In the genomic region with DNA sequence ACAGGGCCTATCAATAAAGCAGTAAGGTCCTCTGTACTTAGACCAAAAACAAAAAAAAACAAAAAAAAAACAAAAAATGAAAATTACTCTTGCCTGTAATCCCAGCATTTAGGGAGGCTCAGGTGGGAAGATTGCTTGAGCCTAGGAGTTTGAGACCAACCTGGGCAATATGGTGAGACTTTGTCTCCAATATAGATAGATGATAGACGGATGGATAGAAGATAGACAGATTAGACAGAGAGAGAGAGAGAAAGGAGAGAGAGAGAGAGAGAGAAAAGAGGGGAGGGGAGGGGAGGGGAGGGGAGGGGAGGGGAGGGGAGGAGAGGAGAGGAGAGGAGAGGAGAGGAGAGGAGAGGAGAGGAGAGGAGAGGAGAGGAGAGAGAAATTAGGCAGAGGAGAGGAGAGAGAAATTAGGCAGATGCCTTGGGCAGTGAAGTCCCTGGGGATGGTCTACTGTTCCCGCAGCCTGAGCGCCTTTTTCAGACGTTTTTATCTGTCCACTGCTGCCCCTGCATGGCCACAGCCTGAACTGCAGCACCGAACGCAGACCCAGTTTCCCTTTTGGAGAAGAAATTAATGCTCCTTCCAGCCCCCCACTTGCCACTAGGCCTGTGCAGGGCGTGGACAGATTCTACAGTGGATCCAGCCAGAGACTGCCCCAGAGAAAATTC, we compare ENCODE assay signal across 9 cellular contexts. TPM values are rescaled to one million over a fixed set of nuclear protein-coding genes. Genes with fewer than 3 reads are reported as not detected.
A peak's percentile ranks its signal among the peaks of the same experiment; 100 is the strongest.
DNase-seq lines count a peak whose midpoint lies in the region; ATAC-seq and TF ChIP-seq lines count a peak whose summit lies in the region.
"Had no signal": no experiment of that assay in that cellular context is flagged by ENCODE, and none has a peak within 500 bp of the region (broad histone marks: within the 10 kb centered on the region; RNA-seq: fewer than 3 reads in every experiment).

No MANE protein-coding gene starts in this region.

- intact Hi-C loops in Panc1 (cut with micrococcal nuclease; ENCODE audit: unreplicated experiment), result no loop called here

- CTCF ChIA-PET in Panc1 (lab: Charles Lee), result no interaction called here

- no TSS peak for BruUV-seq in Panc1 (replicated peaks; lab: Mats Ljungman, UMichigan)

- no peaks in the 10 kb centered on the region for H3K36me3 ChIP-seq in KMS-11 (ENCODE audit: insufficient read depth)
- H3K36me3 ChIP-seq in Panc1 (ENCODE audit: control insufficient read depth, insufficient read depth, low read length), result no peaks in the 10 kb centered on the region
- no peaks in the 10 kb centered on the region for H3K36me3 ChIP-seq in fibroblast of lung (ENCODE audit: control insufficient read depth, insufficient read depth, low read length)

- H3K9me3 ChIP-seq in Panc1 (ENCODE audit: control insufficient read depth, insufficient read depth, low read depth, low read length) (no peaks in the 10 kb centered on the region), fibroblast of lung (ENCODE audit: control insufficient read depth, insufficient read depth, low read depth, low read length) (no peaks in the 10 kb centered on the region)

- H3K4me1 ChIP-seq in KMS-11 (ENCODE audit: low read depth, poor library complexity, severe bottlenecking) (no peaks in the 10 kb centered on the region), Panc1 (ENCODE audit: control insufficient read depth, insufficient read depth, low read length) (no peaks in the 10 kb centered on the region), fibroblast of lung (ENCODE audit: control insufficient read depth, extremely low read depth, insufficient read depth, low read length) (no peaks in the 10 kb centered on the region)

- ATAC-seq in Panc1 (peak; percentile 91), GM18520 (IDR thresholded peaks at IDR 0.05; ENCODE audit: unreplicated experiment) (no peak)

- H3K4me2 ChIP-seq in KMS-11, result peak overlapping the region; percentile 16; the same call in 1 of the 2 replicates
- H3K4me2 ChIP-seq in fibroblast of lung (ENCODE audit: extremely low read depth, insufficient read depth, low read length), result peak overlapping the region; percentile 73

- H4K20me1 ChIP-seq in KMS-11 (ENCODE audit: insufficient read depth) (no peaks in the 10 kb centered on the region), fibroblast of lung (ENCODE audit: control insufficient read depth, extremely low read depth, insufficient read depth, low read length) (no peaks in the 10 kb centered on the region)

- H3K4me1 Mint-ChIP-seq in activated T-cell treated with anti-CD3 and anti-CD28 coated beads, Interleukin-2, amount 50 U/mL, for 24 hours (ENCODE audit: low read depth), result peaks cover 9% of the 10 kb centered on the region
- no peaks in the 10 kb centered on the region for H3K4me1 Mint-ChIP-seq in neural crest cell

- POLR2A ChIA-PET in Panc1 (lab: Charles Lee), result no interaction called here

- no peaks in the 10 kb centered on the region for H3K79me2 ChIP-seq in KMS-11 (ENCODE audit: insufficient read depth, low read depth)
- H3K79me2 ChIP-seq in fibroblast of lung (ENCODE audit: control insufficient read depth, insufficient read depth, low read length), result no peaks in the 10 kb centered on the region

- H3K36me3 Mint-ChIP-seq in activated T-cell treated with anti-CD3 and anti-CD28 coated beads, Interleukin-2, amount 50 U/mL, for 24 hours (ENCODE audit: low read depth), result no peaks in the 10 kb centered on the region
- no peaks in the 10 kb centered on the region for H3K36me3 Mint-ChIP-seq in neural crest cell (ENCODE audit: low read depth)
- H3K36me3 Mint-ChIP-seq: activated naive CD4-positive, alpha-beta T cell treated with anti-CD3 and anti-CD28 coated beads, Interleukin-2, amount 50 U/mL, for 24 hours had no signal

- H3K9ac ChIP-seq in KMS-11, result no peak overlapping the region
- no peak overlapping the region for H3K9ac ChIP-seq in fibroblast of lung (ENCODE audit: insufficient read depth, low read length)

- in situ Hi-C loops in Panc1 (cut with HindIII; ENCODE audit: low pct_unique_long_range_greater_than_20kb, low sequenced_read_pairs), result no loop called here

- H3K4me3 ChIP-seq in KMS-11 (IDR thresholded peaks at IDR 0.05; ENCODE audit: insufficient read depth, low read depth, low read length) (no peak overlapping the region), Panc1 (ENCODE audit: low read depth in 2 of 2, low read length in 2 of 2) (peak overlapping the region; percentile 18 to 46), fibroblast of lung (replicated peaks in 1 of 4; ENCODE audit: control extremely low read depth in 1 of 4, insufficient read depth in 1 of 4, low read depth in 3 of 4, low read length in 4 of 4) (no peak overlapping the region)

- H3K27ac Mint-ChIP-seq in activated T-cell treated with anti-CD3 and anti-CD28 coated beads, Interleukin-2, amount 50 U/mL, for 24 hours, result no peak overlapping the region
- no peak overlapping the region for H3K27ac Mint-ChIP-seq in neural crest cell (ENCODE audit: unreplicated experiment)
- H3K27ac Mint-ChIP-seq: activated naive CD4-positive, alpha-beta T cell treated with anti-CD3 and anti-CD28 coated beads, Interleukin-2, amount 50 U/mL, for 24 hours had no signal

- DNase-seq in DMS153 treated with DMSO at 0.1 percent for 48 hours (lab: John Stamatoyannopoulos, UW; ENCODE audit: unreplicated experiment) (peak; percentile 74), Panc1 (ENCODE audit: low read depth, low spot score) (peak; percentile 32), fibroblast of lung (ENCODE audit: low read depth in 2 of 2) (peak; percentile 38 to 69), neural crest cell (ENCODE audit: low read depth, low spot score) (peak; percentile 86)
- peak; percentile 89 for DNase-seq in activated T-cell treated with anti-CD3 and anti-CD28 coated beads, Interleukin-2, amount 50 U/mL, for 24 hours
- DNase-seq in stimulated activated naive CD4-positive, alpha-beta T cell (lab: John Stamatoyannopoulos, UW), result peak; percentile 42 to 81 (median 71)

- H3K27me3 ChIP-seq in KMS-11 (ENCODE audit: insufficient read depth, low read depth) (no peaks in the 10 kb centered on the region), Panc1 (ENCODE audit: control insufficient read depth, insufficient read depth, low read length) (no peaks in the 10 kb centered on the region), fibroblast of lung (ENCODE audit: control insufficient read depth, insufficient read depth, low read length) (no peaks in the 10 kb centered on the region)

- peak; percentile 81 for TF ChIP-seq CTCF in KMS-11 (conservative IDR thresholded peaks at IDR 0.05; ENCODE audit: low read depth, low read length)
- TF ChIP-seq CTCF in Panc1 (IDR thresholded peaks at IDR 0.05), result peak; percentile 80
- peak; percentile 86 to 95 for TF ChIP-seq CTCF in fibroblast of lung (conservative IDR thresholded peaks at IDR 0.05 in 1 of 2, IDR thresholded peaks at IDR 0.05 in 1 of 2; ENCODE audit: low read depth in 1 of 2, low read length in 2 of 2)
- TF ChIP-seq CTCF in neural crest cell (conservative IDR thresholded peaks at IDR 0.05), result peak; percentile 84

- H3K4me3 Mint-ChIP-seq in activated T-cell treated with anti-CD3 and anti-CD28 coated beads, Interleukin-2, amount 50 U/mL, for 24 hours, result no peak overlapping the region
- no peak overlapping the region for H3K4me3 Mint-ChIP-seq in neural crest cell
- H3K4me3 Mint-ChIP-seq: activated naive CD4-positive, alpha-beta T cell treated with anti-CD3 and anti-CD28 coated beads, Interleukin-2, amount 50 U/mL, for 24 hours had no signal

- H2AFZ ChIP-seq in KMS-11 (ENCODE audit: low read depth) (peak overlapping the region; percentile 28; the same call in 1 of the 2 replicates), fibroblast of lung (ENCODE audit: low read length) (no peak overlapping the region)

- no peak overlapping the region for H3K27ac ChIP-seq in KMS-11
- H3K27ac ChIP-seq in Panc1 (ENCODE audit: low read length), result no peak overlapping the region
- H3K27ac ChIP-seq in fibroblast of lung (ENCODE audit: insufficient read depth, low read length), result no peak overlapping the region

- no peaks in the 10 kb centered on the region for H3K27me3 Mint-ChIP-seq in activated T-cell treated with anti-CD3 and anti-CD28 coated beads, Interleukin-2, amount 50 U/mL, for 24 hours
- H3K27me3 Mint-ChIP-seq in neural crest cell (ENCODE audit: low read depth), result no peaks in the 10 kb centered on the region
- H3K27me3 Mint-ChIP-seq: activated naive CD4-positive, alpha-beta T cell treated with anti-CD3 and anti-CD28 coated beads, Interleukin-2, amount 50 U/mL, for 24 hours had no signal

- H3K9me3 Mint-ChIP-seq in activated T-cell treated with anti-CD3 and anti-CD28 coated beads, Interleukin-2, amount 50 U/mL, for 24 hours, result no peaks in the 10 kb centered on the region
- no peaks in the 10 kb centered on the region for H3K9me3 Mint-ChIP-seq in neural crest cell
- H3K9me3 Mint-ChIP-seq: activated naive CD4-positive, alpha-beta T cell treated with anti-CD3 and anti-CD28 coated beads, Interleukin-2, amount 50 U/mL, for 24 hours had no signal

RNA-seq across cellular contexts. Expression of gene ZNF627, which starts 9.8 kb away (rescaled TPM):
- total RNA-seq in Panc1 (2021; ENCODE audit: unreplicated experiment) (10.7 TPM), fibroblast of lung (19.5 and 26.3 TPM in 2 replicates), neural crest cell (22.2 and 26.9 TPM in 2 replicates)
- 5.7 TPM for polyA plus RNA-seq in Panc1 (2012; ENCODE audit: insufficient read length)
- 7.9 and 10.8 TPM in 2 replicates for polyA plus RNA-seq in fibroblast of lung
- polyA plus RNA-seq in fibroblast of lung (2012), result 5.9 and 6.5 TPM in 2 replicates
- 3.6 and 3.9 TPM in 2 replicates for polyA minus RNA-seq in fibroblast of lung (ENCODE audit: low replicate concordance)

RNA-seq across cellular contexts. Expression of gene ACP5, which starts 10.0 kb away (rescaled TPM):
- total RNA-seq in Panc1 (2021; ENCODE audit: unreplicated experiment), result 0.85 TPM
- polyA plus RNA-seq in Panc1 (2012; ENCODE audit: insufficient read length), result not detected
- 1.2 and 2.6 TPM in 2 replicates for total RNA-seq in fibroblast of lung
- polyA plus RNA-seq in fibroblast of lung, result 0.19 and 2.2 TPM in 2 replicates
- 0.33 and 2.7 TPM in 2 replicates for polyA plus RNA-seq in fibroblast of lung (2012)
- 11.8 TPM in 1 of 2 replicates, not detected in the other for polyA minus RNA-seq in fibroblast of lung (ENCODE audit: low replicate concordance)
- total RNA-seq in neural crest cell, result 1.2 and 2.5 TPM in 2 replicates

RNA-seq across cellular contexts. Expression of gene ELOF1, which starts 28.4 kb away (rescaled TPM):
- total RNA-seq in Panc1 (2021; ENCODE audit: unreplicated experiment) (62.2 TPM), fibroblast of lung (28.2 and 29.6 TPM in 2 replicates), neural crest cell (69.8 and 70.0 TPM in 2 replicates)
- 64.0 TPM for polyA plus RNA-seq in Panc1 (2012; ENCODE audit: insufficient read length)
- polyA plus RNA-seq in fibroblast of lung, result 52.2 and 57.8 TPM in 2 replicates
- 55.7 and 87.0 TPM in 2 replicates for polyA plus RNA-seq in fibroblast of lung (2012)
- polyA minus RNA-seq in fibroblast of lung (ENCODE audit: low replicate concordance), result 51.1 and 67.5 TPM in 2 replicates

RNA-seq across cellular contexts. Expression of gene CNN1, which starts 48.8 kb away (rescaled TPM):
- total RNA-seq in Panc1 (2021; ENCODE audit: unreplicated experiment), result 0.98 TPM
- 1.6 TPM for polyA plus RNA-seq in Panc1 (2012; ENCODE audit: insufficient read length)
- total RNA-seq in fibroblast of lung, result 17.2 and 20.3 TPM in 2 replicates
- 24.0 and 83.9 TPM in 2 replicates for polyA plus RNA-seq in fibroblast of lung
- polyA plus RNA-seq in fibroblast of lung (2012), result 21.5 and 75.0 TPM in 2 replicates
- polyA minus RNA-seq in fibroblast of lung (ENCODE audit: low replicate concordance), result 4.1 and 29.5 TPM in 2 replicates
- 1.6 and 1.8 TPM in 2 replicates for total RNA-seq in neural crest cell

RNA-seq across cellular contexts. Expression of gene ECSIT, which starts 58.5 kb away (rescaled TPM):
- total RNA-seq in Panc1 (2021; ENCODE audit: unreplicated experiment) (39.4 TPM), fibroblast of lung (33.5 and 49.1 TPM in 2 replicates), neural crest cell (46.0 and 49.4 TPM in 2 replicates)
- 60.1 TPM for polyA plus RNA-seq in Panc1 (2012; ENCODE audit: insufficient read length)
- polyA plus RNA-seq in fibroblast of lung, result 19.3 and 22.6 TPM in 2 replicates
- polyA plus RNA-seq in fibroblast of lung (2012), result 22.3 and 22.7 TPM in 2 replicates
- 49.5 and 93.5 TPM in 2 replicates for polyA minus RNA-seq in fibroblast of lung (ENCODE audit: low replicate concordance)

Comparison
In these comparisons a context has a peak if more than half of its experiments do, and no peak if none do; other contexts are left out.
1. DNase-seq: peak in every context shown above with its lines; median percentile 89 in activated T-cell treated with anti-CD3 and anti-CD28 coated beads, Interleukin-2, amount 50 U/mL, for 24 hours; 86 in neural crest cell; 74 in DMS153 treated with DMSO at 0.1 percent for 48 hours; 71 in stimulated activated naive CD4-positive, alpha-beta T cell; 54 in fibroblast of lung; 32 in Panc1.
2. H3K4me3 ChIP-seq: peak in Panc1 (2 of 2); none in KMS-11 (single experiment) and fibroblast of lung (0 of 4).
3. Peak in every context shown above with its lines, with median percentiles within 50 percentile points of each other: CTCF ChIP-seq.